ENCODE assay signal across 12 cellular contexts in genomic region chr11:76560219-76560618, GRCh38.
DNase-seq lines count a peak whose midpoint lies in the region; ATAC-seq and TF ChIP-seq lines count a peak whose summit lies in the region.
"Had no signal": no experiment of that assay in that cellular context is flagged by ENCODE, and none has a peak within 500 bp of the region (broad histone marks: within the 10 kb centered on the region; RNA-seq: fewer than 3 reads in every experiment).

No MANE protein-coding gene starts in this region.

- in situ Hi-C loops in GM23248 (cut with MboI) = no loop called here

- no peak for TF ChIP-seq POLR2A in Peyer's patch (IDR thresholded peaks at IDR 0.05)

- H3K4me1 Mint-ChIP-seq in activated T-cell treated with anti-CD3 and anti-CD28 coated beads, Interleukin-2, amount 50 U/mL, for 24 hours (ENCODE audit: low read depth) = peaks cover 14% of the 10 kb centered on the region
- H3K4me1 Mint-ChIP-seq in activated T-helper 1 cell treated with anti-CD3 and anti-CD28 coated beads, Interleukin-12 subunit alpha, Interleukin-12 subunit beta, Interleukin-2, Interleukin-4 antibody, amounts not matched to agents 30 ng/mL and 10 ng/mL and 1 ng/mL, durations not matched to agents 14 hours and 24 hours and 36 hours (ENCODE audit: low read depth) = peaks cover 10% of the 10 kb centered on the region

- H2AFZ ChIP-seq in GM23248 (no peak overlapping the region), osteoblast (ENCODE audit: low read length) (no peak overlapping the region)

- H4K20me1 ChIP-seq in GM23248 (ENCODE audit: insufficient read depth) (no peaks in the 10 kb centered on the region), osteoblast (ENCODE audit: insufficient read depth, low read length) (no peaks in the 10 kb centered on the region)

- H3K4me1 ChIP-seq in GM23248 (ENCODE audit: insufficient read depth) = peaks cover 16% of the 10 kb centered on the region
- peaks cover 8% of the 10 kb centered on the region for H3K4me1 ChIP-seq in osteoblast (ENCODE audit: insufficient read depth, low read length)
- H3K4me1 ChIP-seq in Peyer's patch = no peaks in the 10 kb centered on the region

- no peak overlapping the region for H3K4me3 ChIP-seq in GM23248
- no peak overlapping the region for H3K4me3 ChIP-seq in osteoblast (ENCODE audit: insufficient read depth, low read length)
- H3K4me3 ChIP-seq in Peyer's patch = no peak overlapping the region
- H3K4me3 ChIP-seq: esophagus muscularis mucosa, tibial nerve had no signal

- H3F3A ChIP-seq in GM23248 (ENCODE audit: insufficient read depth) = peaks cover 12% of the 10 kb centered on the region; the same call in 1 of the 2 replicates

- no peak overlapping the region for H3K4me3 Mint-ChIP-seq in activated T-cell treated with anti-CD3 and anti-CD28 coated beads, Interleukin-2, amount 50 U/mL, for 24 hours
- no peak overlapping the region for H3K4me3 Mint-ChIP-seq in activated T-helper 1 cell treated with anti-CD3 and anti-CD28 coated beads, Interleukin-12 subunit alpha, Interleukin-12 subunit beta, Interleukin-2, Interleukin-4 antibody, amounts not matched to agents 30 ng/mL and 10 ng/mL and 1 ng/mL, durations not matched to agents 14 hours and 24 hours and 36 hours

- no peaks in the 10 kb centered on the region for H3K36me3 Mint-ChIP-seq in activated T-cell treated with anti-CD3 and anti-CD28 coated beads, Interleukin-2, amount 50 U/mL, for 24 hours (ENCODE audit: low read depth)
- peaks cover 4% of the 10 kb centered on the region for H3K36me3 Mint-ChIP-seq in activated T-helper 1 cell treated with anti-CD3 and anti-CD28 coated beads, Interleukin-12 subunit alpha, Interleukin-12 subunit beta, Interleukin-2, Interleukin-4 antibody, amounts not matched to agents 30 ng/mL and 10 ng/mL and 1 ng/mL, durations not matched to agents 14 hours and 24 hours and 36 hours (ENCODE audit: low read depth)

- TF ChIP-seq CTCF in osteoblast (IDR thresholded peaks at IDR 0.05; ENCODE audit: extremely low read depth, low read depth, low read length) = no peak
- TF ChIP-seq CTCF in Peyer's patch (IDR thresholded peaks at IDR 0.05) = no peak

- DNase-seq in activated T-cell treated with anti-CD3 and anti-CD28 coated beads, Interleukin-2, amount 50 U/mL, for 24 hours = no peak
- DNase-seq in activated T-cell treated with anti-CD3 and anti-CD28 coated beads, Interleukin-2, amount 50 U/mL, for 1 hour = no peak
- peak; percentile 65 for DNase-seq in GM23248
- DNase-seq in activated T-helper 1 cell treated with anti-CD3 and anti-CD28 coated beads, Interleukin-12 subunit alpha, Interleukin-12 subunit beta, Interleukin-2, Interleukin-4 antibody, amounts not matched to agents 30 ng/mL and 10 ng/mL and 1 ng/mL, durations not matched to agents 14 hours and 24 hours and 36 hours (ENCODE audit: low spot score) = peak; percentile 14
- no peak for DNase-seq in osteoblast (ENCODE audit: insufficient read length, low spot score, missing footprints)
- no peak for DNase-seq in Peyer's patch
- DNase-seq: KG1, NCI-H2029 treated with DMSO at 0.1 percent for 48 hours had no signal

- 2 to 5% methylated on average over 5 of the region's 5 CpGs for WGBS in GM23248 (ENCODE audit: low coverage in 1 of 2, low lambda C conversion rate in 2 of 2, missing lambda C conversion rate in 2 of 2), 2 experiments

- H3K9me2 ChIP-seq in GM23248 (ENCODE audit: insufficient read depth) = no peaks in the 10 kb centered on the region

- H3K27ac Mint-ChIP-seq in activated T-cell treated with anti-CD3 and anti-CD28 coated beads, Interleukin-2, amount 50 U/mL, for 24 hours = peak overlapping the region; percentile 33
- H3K27ac Mint-ChIP-seq in activated T-helper 1 cell treated with anti-CD3 and anti-CD28 coated beads, Interleukin-12 subunit alpha, Interleukin-12 subunit beta, Interleukin-2, Interleukin-4 antibody, amounts not matched to agents 30 ng/mL and 10 ng/mL and 1 ng/mL, durations not matched to agents 14 hours and 24 hours and 36 hours = peak overlapping the region; percentile 28

- H3K9me3 ChIP-seq in GM23248 (ENCODE audit: low read depth) = no peaks in the 10 kb centered on the region
- H3K9me3 ChIP-seq in osteoblast (ENCODE audit: low read depth, low read length) = no peaks in the 10 kb centered on the region
- no peaks in the 10 kb centered on the region for H3K9me3 ChIP-seq in Peyer's patch
- H3K9me3 ChIP-seq: esophagus muscularis mucosa, tibial nerve had no signal

- no peak overlapping the region for H3K9ac ChIP-seq in GM23248

- H3K4me2 ChIP-seq in GM23248 (ENCODE audit: unreplicated experiment) = no peak overlapping the region
- H3K4me2 ChIP-seq in osteoblast (ENCODE audit: insufficient read depth, low read length) = peak overlapping the region; percentile 16

- no peaks in the 10 kb centered on the region for H3K79me2 ChIP-seq in GM23248 (ENCODE audit: insufficient read depth)
- H3K79me2 ChIP-seq in osteoblast (ENCODE audit: insufficient read depth, low read length) = no peaks in the 10 kb centered on the region

- peaks cover 5% of the 10 kb centered on the region for H3K27me3 Mint-ChIP-seq in activated T-cell treated with anti-CD3 and anti-CD28 coated beads, Interleukin-2, amount 50 U/mL, for 24 hours
- H3K27me3 Mint-ChIP-seq in activated T-helper 1 cell treated with anti-CD3 and anti-CD28 coated beads, Interleukin-12 subunit alpha, Interleukin-12 subunit beta, Interleukin-2, Interleukin-4 antibody, amounts not matched to agents 30 ng/mL and 10 ng/mL and 1 ng/mL, durations not matched to agents 14 hours and 24 hours and 36 hours (ENCODE audit: insufficient read depth) = peaks cover 3% of the 10 kb centered on the region

- H3K9me3 Mint-ChIP-seq in activated T-cell treated with anti-CD3 and anti-CD28 coated beads, Interleukin-2, amount 50 U/mL, for 24 hours = no peaks in the 10 kb centered on the region
- no peaks in the 10 kb centered on the region for H3K9me3 Mint-ChIP-seq in activated T-helper 1 cell treated with anti-CD3 and anti-CD28 coated beads, Interleukin-12 subunit alpha, Interleukin-12 subunit beta, Interleukin-2, Interleukin-4 antibody, amounts not matched to agents 30 ng/mL and 10 ng/mL and 1 ng/mL, durations not matched to agents 14 hours and 24 hours and 36 hours

- intact Hi-C loops in activated T-helper 1 cell treated with anti-CD3 and anti-CD28 coated beads, Interleukin-12 subunit alpha, Interleukin-12 subunit beta, Interleukin-2, Interleukin-4 antibody, amounts not matched to agents 30 ng/mL and 10 ng/mL and 1 ng/mL, durations not matched to agents 14 hours and 24 hours and 36 hours (cut with micrococcal nuclease) = no loop called here

- ATAC-seq in HG03520 (IDR thresholded peaks at IDR 0.05; ENCODE audit: unreplicated experiment) (no peak), HG03139 (IDR thresholded peaks at IDR 0.05; ENCODE audit: unreplicated experiment) (no peak)

- H3K36me3 ChIP-seq in GM23248 (ENCODE audit: low read depth) (no peaks in the 10 kb centered on the region), osteoblast (ENCODE audit: insufficient read depth, low read length) (no peaks in the 10 kb centered on the region), Peyer's patch (no peaks in the 10 kb centered on the region)
- H3K36me3 ChIP-seq: esophagus muscularis mucosa, tibial nerve had no signal

- no peak overlapping the region for H3K27ac ChIP-seq in GM23248
- H3K27ac ChIP-seq in osteoblast (ENCODE audit: low read depth, low read length) = no peak overlapping the region
- no peak overlapping the region for H3K27ac ChIP-seq in Peyer's patch
- H3K27ac ChIP-seq: esophagus muscularis mucosa, tibial nerve had no signal

- H3K27me3 ChIP-seq in GM23248 (replicated peaks; ENCODE audit: insufficient read depth) (no peaks in the 10 kb centered on the region), osteoblast (ENCODE audit: insufficient read depth, low read length) (no peaks in the 10 kb centered on the region), Peyer's patch (no peaks in the 10 kb centered on the region)
- H3K27me3 ChIP-seq: tibial nerve had no signal

Comparison
In these comparisons a context has a peak if more than half of its experiments do, and no peak if none do; other contexts are left out.
1. DNase-seq: peak in GM23248 (single experiment) and activated T-helper 1 cell treated with anti-CD3 and anti-CD28 coated beads, Interleukin-12 subunit alpha, Interleukin-12 subunit beta, Interleukin-2, Interleukin-4 antibody, amounts not matched to agents 30 ng/mL and 10 ng/mL and 1 ng/mL, durations not matched to agents 14 hours and 24 hours and 36 hours (single experiment); none in activated T-cell treated with anti-CD3 and anti-CD28 coated beads, Interleukin-2, amount 50 U/mL, for 24 hours (single experiment), activated T-cell treated with anti-CD3 and anti-CD28 coated beads, Interleukin-2, amount 50 U/mL, for 1 hour (single experiment), osteoblast (single experiment) and Peyer's patch (0 of 3).